In genomic region chr12:87439990-87440827, GRCh38 we compare ENCODE assay signal across 11 cellular contexts.
DNase-seq lines count a peak whose midpoint lies in the region; ATAC-seq and TF ChIP-seq lines count a peak whose summit lies in the region.
"Had no signal": no experiment of that assay in that cellular context is flagged by ENCODE, and none has a peak within 500 bp of the region (broad histone marks: within the 10 kb centered on the region; RNA-seq: fewer than 3 reads in every experiment).

No MANE protein-coding gene starts in this region.

- TF ChIP-seq POLR2A in adrenal gland (IDR thresholded peaks at IDR 0.05), result no peak

- no peaks in the 10 kb centered on the region for H3K36me3 ChIP-seq in adrenal gland (replicated peaks in 1 of 2)
- H3K36me3 ChIP-seq: right atrium auricular region had no signal

- peak; percentile 4 for DNase-seq in HFF-Myc (ENCODE audit: extremely low read depth, low read depth)
- DNase-seq in adrenal gland, result peak in 5 of 7 donors; percentile 46 to 55 (median 50)
- DNase-seq in glomerular visceral epithelial cell (ENCODE audit: extremely low spot score), result peak; percentile 89
- peak; percentile 85 for DNase-seq in stromal cell of bone marrow (ENCODE audit: low read depth)
- DNase-seq in occipital lobe (lab: John Stamatoyannopoulos, UW), result no peak
- DNase-seq in effector CD8-positive, alpha-beta T cell (lab: John Stamatoyannopoulos, UW), result no peak
- DNase-seq in activated T-cell treated with anti-CD3 and anti-CD28 coated beads for 4 hours, result no peak
- DNase-seq: activated naive CD4-positive, alpha-beta T cell; substantia nigra had no signal

- no peaks in the 10 kb centered on the region for H3K27me3 ChIP-seq in adrenal gland
- H3K27me3 ChIP-seq: right atrium auricular region had no signal

- no peaks in the 10 kb centered on the region for H3K9me3 ChIP-seq in adrenal gland (replicated peaks in 1 of 3)
- H3K9me3 ChIP-seq: right atrium auricular region had no signal

- no peak overlapping the region for H3K27ac ChIP-seq in adrenal gland
- H3K27ac ChIP-seq: right atrium auricular region had no signal

- intact Hi-C loops in adrenal gland (cut with DNase I), result no loop called here

- H3K4me3 ChIP-seq in HFF-Myc (replicated peaks; ENCODE audit: low read depth, low read length) (no peak overlapping the region), adrenal gland (no peak overlapping the region)
- H3K4me3 ChIP-seq: right atrium auricular region had no signal

- 5 to 23% (median 17%) methylated on average over 2 of the region's 2 CpGs for WGBS in adrenal gland, 4 donors

- TF ChIP-seq CTCF in HFF-Myc (IDR thresholded peaks at IDR 0.05; ENCODE audit: low read depth, low read length, missing control alignments) (no peak), adrenal gland (IDR thresholded peaks at IDR 0.05) (no peak)

- ATAC-seq in HG03097 (IDR thresholded peaks at IDR 0.05; ENCODE audit: low FRiP score, unreplicated experiment), result no peak

- no peaks in the 10 kb centered on the region for H3K4me1 ChIP-seq in adrenal gland (replicated peaks in 1 of 2)
- H3K4me1 ChIP-seq: right atrium auricular region had no signal

Comparison
In these comparisons a context has a peak if more than half of its experiments do, and no peak if none do; other contexts are left out.
1. DNase-seq: peak in HFF-Myc (single experiment), adrenal gland (5 of 7), glomerular visceral epithelial cell (single experiment) and stromal cell of bone marrow (single experiment); none in occipital lobe (single experiment), effector CD8-positive, alpha-beta T cell (single experiment) and activated T-cell treated with anti-CD3 and anti-CD28 coated beads for 4 hours (single experiment).